35 cellular contexts compared by ENCODE assay signal in the genomic region with DNA sequence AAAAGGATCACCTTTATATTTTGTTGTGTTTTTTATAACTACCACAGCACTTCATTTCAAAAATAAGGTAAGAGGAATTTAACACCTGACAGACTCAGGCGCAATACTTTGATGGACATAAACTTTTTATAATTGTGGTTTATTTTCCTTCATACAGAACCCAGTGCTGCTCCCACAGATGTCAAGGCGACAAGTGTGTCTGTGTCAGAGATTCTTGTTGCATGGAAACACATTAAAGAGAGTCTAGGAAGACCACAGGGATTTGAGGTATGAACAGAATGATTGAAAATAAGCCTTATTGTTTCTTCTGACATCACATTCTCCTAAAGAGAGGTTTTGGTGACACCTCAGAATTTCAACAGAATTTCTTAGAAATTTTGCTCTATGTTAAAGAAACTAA.
DNase-seq lines count a peak whose midpoint lies in the region; ATAC-seq, FAIRE-seq and TF ChIP-seq lines count a peak whose summit lies in the region.
"Had no signal": no experiment of that assay in that cellular context is flagged by ENCODE, and none has a peak within 500 bp of the region (broad histone marks: within the 10 kb centered on the region; RNA-seq: fewer than 3 reads in every experiment).

No MANE protein-coding gene starts in this region.

- peaks cover 4% of the 10 kb centered on the region for H3K4me1 Mint-ChIP-seq in astrocyte (ENCODE audit: low read depth, unreplicated experiment)
- H3K4me1 Mint-ChIP-seq: B cell; CD14-positive monocyte; CD4-positive, alpha-beta memory T cell; CD4-positive, CD25-positive, alpha-beta regulatory T cell; CD8-positive, alpha-beta memory T cell had no signal

- H3K4me1 ChIP-seq in astrocyte (ENCODE audit: insufficient read depth, low read length): no peaks in the 10 kb centered on the region
- H3K4me1 ChIP-seq: A549; BE2C; BLaER1; BLaER1 treated with 17β-estradiol and CSF1 and Interleukin-3, amounts not matched to agents 10 nM and 100 nM; Caco-2 had no signal

- DNase-seq in AG08395 (ENCODE audit: low spot score) (peak; percentile 2), astrocyte (ENCODE audit: low read depth) (no peak), NCI-H748 (lab: John Stamatoyannopoulos, UW; ENCODE audit: unreplicated experiment) (no peak), T1000 (lab: John Stamatoyannopoulos, UW) (no peak)
- DNase-seq: 8988T; ACHN; AML-193; BE2C; C1 segment of cervical spinal cord; Caco-2; Calu3; CD4-positive, alpha-beta memory T cell; CD4-positive, alpha-beta T cell; CD4-positive, CD25-positive, alpha-beta regulatory T cell; CD8-positive, alpha-beta memory T cell; CD8-positive, alpha-beta T cell; COR-L47; DMS 273 treated with DMSO at 0.1 percent for 48 hours; DMS153; DMS53; DMS79; DMS79 treated with DMSO at 0.1 percent for 48 hours; DND-41; EL had no signal

- H3K27ac Mint-ChIP-seq in astrocyte (ENCODE audit: unreplicated experiment): peak overlapping the region; percentile 55
- H3K27ac Mint-ChIP-seq: B cell; CD14-positive monocyte; CD4-positive, alpha-beta memory T cell; CD4-positive, alpha-beta T cell; CD4-positive, CD25-positive, alpha-beta regulatory T cell; CD8-positive, alpha-beta memory T cell; CD8-positive, alpha-beta T cell had no signal

- H3K9me3 Mint-ChIP-seq in astrocyte (ENCODE audit: unreplicated experiment): no peaks in the 10 kb centered on the region
- H3K9me3 Mint-ChIP-seq: CD8-positive, alpha-beta T cell had no signal

- H3K27me3 ChIP-seq in astrocyte (ENCODE audit: insufficient read depth, low read length) (no peaks in the 10 kb centered on the region), neural cell (ENCODE audit: insufficient read depth, low read depth, low read length) (no peaks in the 10 kb centered on the region)
- H3K27me3 ChIP-seq: BE2C; BLaER1; BLaER1 treated with 17β-estradiol and CSF1 and Interleukin-3, amounts not matched to agents 10 nM and 100 nM had no signal

- ATAC-seq in HG03442 (IDR thresholded peaks at IDR 0.05; ENCODE audit: unreplicated experiment): no peak
- ATAC-seq: A549; CD8-positive, alpha-beta T cell had no signal

- H3K4me3 Mint-ChIP-seq in astrocyte (ENCODE audit: unreplicated experiment): no peak overlapping the region
- H3K4me3 Mint-ChIP-seq: B cell; CD14-positive monocyte; CD4-positive, alpha-beta memory T cell; CD4-positive, alpha-beta T cell; CD4-positive, CD25-positive, alpha-beta regulatory T cell; CD8-positive, alpha-beta memory T cell; CD8-positive, alpha-beta T cell had no signal

- no peaks in the 10 kb centered on the region for H3K36me3 Mint-ChIP-seq in astrocyte (ENCODE audit: low read depth, unreplicated experiment)
- H3K36me3 Mint-ChIP-seq: CD14-positive monocyte; CD4-positive, alpha-beta memory T cell; CD4-positive, CD25-positive, alpha-beta regulatory T cell; CD8-positive, alpha-beta T cell had no signal

- H3K36me3 ChIP-seq in astrocyte (ENCODE audit: insufficient read depth, low read length) (no peaks in the 10 kb centered on the region), neural cell (ENCODE audit: insufficient read depth, low read length) (no peaks in the 10 kb centered on the region)
- H3K36me3 ChIP-seq: BE2C; BLaER1; BLaER1 treated with 17β-estradiol and CSF1 and Interleukin-3, amounts not matched to agents 10 nM and 100 nM had no signal

- H4K20me1 ChIP-seq in astrocyte (ENCODE audit: insufficient read depth, low read length) (no peaks in the 10 kb centered on the region), neural cell (ENCODE audit: insufficient read depth) (no peaks in the 10 kb centered on the region)
- H4K20me1 ChIP-seq: BLaER1; BLaER1 treated with 17β-estradiol and CSF1 and Interleukin-3, amounts not matched to agents 10 nM and 100 nM had no signal

- H3K79me2 ChIP-seq in astrocyte (ENCODE audit: insufficient read depth, low read length): no peaks in the 10 kb centered on the region
- no peaks in the 10 kb centered on the region for H3K79me2 ChIP-seq in neural cell (replicated peaks; ENCODE audit: insufficient read depth, low read length)

- H3K27ac ChIP-seq in astrocyte (ENCODE audit: low read depth, low read length) (no peak overlapping the region), neural cell (ENCODE audit: low read length) (no peak overlapping the region)
- H3K27ac ChIP-seq: 22Rv1; A549; BLaER1; BLaER1 treated with 17β-estradiol and CSF1 and Interleukin-3, amounts not matched to agents 10 nM and 100 nM; C4-2B had no signal

- TF ChIP-seq RAD21 in neural cell (conservative IDR thresholded peaks at IDR 0.05): no peak

- no peaks in the 10 kb centered on the region for H3K9me3 ChIP-seq in astrocyte (ENCODE audit: insufficient read depth, low read depth, low read length)
- H3K9me3 ChIP-seq in neural cell (ENCODE audit: low read length): no peaks in the 10 kb centered on the region
- H3K9me3 ChIP-seq: A549; BE2C; BLaER1; BLaER1 treated with 17β-estradiol and CSF1 and Interleukin-3, amounts not matched to agents 10 nM and 100 nM; Caco-2 had no signal

- no peak for FAIRE-seq in astrocyte (lab: Jason Lieb, UNC)
- FAIRE-seq: A204.1, A549, D721Med had no signal

- peak; percentile 61 for TF ChIP-seq EP300 in neural cell (conservative IDR thresholded peaks at IDR 0.05; ENCODE audit: poor library complexity, severe bottlenecking)

- H3K27me3 Mint-ChIP-seq in astrocyte (ENCODE audit: low read depth, unreplicated experiment): no peaks in the 10 kb centered on the region
- H3K27me3 Mint-ChIP-seq: B cell; CD4-positive, alpha-beta memory T cell; CD4-positive, alpha-beta T cell; CD4-positive, CD25-positive, alpha-beta regulatory T cell; CD8-positive, alpha-beta memory T cell had no signal

- no peak overlapping the region for H3K4me3 ChIP-seq in astrocyte (ENCODE audit: insufficient read depth, low read depth, low read length)
- no peak overlapping the region for H3K4me3 ChIP-seq in neural cell (ENCODE audit: low read length)
- H3K4me3 ChIP-seq: A549; BLaER1; BLaER1 treated with 17β-estradiol and CSF1 and Interleukin-3, amounts not matched to agents 10 nM and 100 nM had no signal

- H3K9ac ChIP-seq in astrocyte (ENCODE audit: low read length) (no peak overlapping the region), neural cell (ENCODE audit: low read length) (no peak overlapping the region)
- H3K9ac ChIP-seq: BLaER1; BLaER1 treated with 17β-estradiol and CSF1 and Interleukin-3, amounts not matched to agents 10 nM and 100 nM had no signal

- H2AFZ ChIP-seq in astrocyte (ENCODE audit: low read depth, low read length) (no peak overlapping the region), neural cell (ENCODE audit: low read depth, low read length) (no peak overlapping the region)

- H3K4me2 ChIP-seq in astrocyte (ENCODE audit: low read length): no peak overlapping the region
- no peak overlapping the region for H3K4me2 ChIP-seq in neural cell (ENCODE audit: low read length)
- H3K4me2 ChIP-seq: A549; BLaER1; BLaER1 treated with 17β-estradiol and CSF1 and Interleukin-3, amounts not matched to agents 10 nM and 100 nM had no signal

- H3F3A ChIP-seq in neural cell (ENCODE audit: insufficient read depth, low read length, poor library complexity, severe bottlenecking): no peaks in the 10 kb centered on the region

- TF ChIP-seq CTCF in astrocyte (IDR thresholded peaks at IDR 0.05; ENCODE audit: insufficient read depth, low read depth, low read length): no peak
- TF ChIP-seq CTCF in neural cell (IDR thresholded peaks at IDR 0.05; ENCODE audit: poor library complexity, severe bottlenecking): no peak

- no peaks in the 10 kb centered on the region for H3K9me2 ChIP-seq in neural cell (ENCODE audit: insufficient read depth, low read length)

TF ChIP-seq in neural cell, 6 proteins besides CTCF, POLR2A, EP300 and RAD21:
- no peak for TF ChIP-seq TAF1 (IDR thresholded peaks at IDR 0.05; ENCODE audit: low read depth)
- peak; percentile 74 for TF ChIP-seq POLR2AphosphoS5 (IDR thresholded peaks at IDR 0.05)
